ENCODE assay signal across 26 cellular contexts in genomic region chr16:24011237-24011636, GRCh38.
"Had no signal": no experiment of that assay in that cellular context is flagged by ENCODE, and none has a peak within 500 bp of the region (broad histone marks: within the 10 kb centered on the region; RNA-seq: fewer than 3 reads in every experiment).

No MANE protein-coding gene starts in this region.

- H3K27ac ChIP-seq: ascending aorta, cardiac muscle cell, colonic mucosa, epithelial cell of prostate, esophagus squamous epithelium, heart right ventricle, left lung, lower lobe of right lung, pancreas, prostate gland, thoracic aorta, upper lobe of left lung, vagina, VCaP had no signal

- H3K4me3 Mint-ChIP-seq: activated CD4-positive, alpha-beta memory T cell treated with anti-CD3 and anti-CD28 coated beads, Interleukin-2, amount 10 ng/mL, durations not matched to agents 7 days and 5 days; activated naive CD8-positive, alpha-beta T cell; activated T-cell treated with anti-CD3 and anti-CD28 coated beads, Interleukin-2, amount 50 U/mL, for 4 hours; activated T-helper 17 cell treated with anti-CD3 and anti-CD28 coated beads, Interleukin-2, amount 50 U/mL, for 72 hours; brain; neural crest cell; stimulated activated naive CD8-positive, alpha-beta T cell treated with anti-CD3 and anti-CD28 coated beads, Interleukin-15, Interleukin-2, amounts not matched to agents 100 ng/mL and 50 ng/mL, for 24 hours; T-helper 1 cell treated with Interleukin-12 subunit alpha and Interleukin-12 subunit beta and Interleukin-4 antibody, amounts not matched to agents 30 μg/mL and 1 μg/mL, for 36 hours had no signal

- H3K4me1 ChIP-seq: ascending aorta, pancreas, prostate gland, vagina had no signal

- H3K36me3 Mint-ChIP-seq: activated naive CD8-positive, alpha-beta T cell; brain had no signal

- H3K9me3 ChIP-seq: ascending aorta, colonic mucosa, esophagus squamous epithelium, heart right ventricle, left lung, lower lobe of right lung, pancreas, prostate gland, spleen, thoracic aorta, upper lobe of left lung, vagina had no signal

- H3K4me1 Mint-ChIP-seq: neural crest cell had no signal

- H3K27ac Mint-ChIP-seq: activated CD4-positive, alpha-beta memory T cell treated with anti-CD3 and anti-CD28 coated beads, Interleukin-2, amount 10 ng/mL, durations not matched to agents 7 days and 5 days; activated naive CD8-positive, alpha-beta T cell; activated T-helper 17 cell treated with anti-CD3 and anti-CD28 coated beads, Interleukin-2, amount 50 U/mL, for 72 hours; brain had no signal

- FAIRE-seq: endometrium, pancreas, TTC549 had no signal

- H3K36me3 ChIP-seq: ascending aorta, cardiac muscle cell, colonic mucosa, esophagus squamous epithelium, heart right ventricle, left lung, lower lobe of right lung, pancreas, prostate gland, thoracic aorta, upper lobe of left lung, vagina had no signal

- ATAC-seq: activated T-cell treated with anti-CD3 and anti-CD28 coated beads, Interleukin-2, amount 50 U/mL, for 4 hours had no signal

- H3K9me3 Mint-ChIP-seq: activated CD4-positive, alpha-beta memory T cell treated with anti-CD3 and anti-CD28 coated beads, Interleukin-2, amount 10 ng/mL, durations not matched to agents 7 days and 5 days; activated T-cell treated with anti-CD3 and anti-CD28 coated beads, Interleukin-2, amount 50 U/mL, for 4 hours; activated T-helper 17 cell treated with anti-CD3 and anti-CD28 coated beads, Interleukin-2, amount 50 U/mL, for 72 hours; brain; neural crest cell; stimulated activated naive CD8-positive, alpha-beta T cell treated with anti-CD3 and anti-CD28 coated beads, Interleukin-15, Interleukin-2, amounts not matched to agents 100 ng/mL and 50 ng/mL, for 24 hours; T-helper 1 cell treated with Interleukin-12 subunit alpha and Interleukin-12 subunit beta and Interleukin-4 antibody, amounts not matched to agents 30 μg/mL and 1 μg/mL, for 36 hours had no signal

- DNase-seq: foreskin melanocyte had no signal

- H3K27me3 ChIP-seq: ascending aorta, colonic mucosa, spleen, upper lobe of left lung, vagina had no signal

- H3K4me3 ChIP-seq: ascending aorta, cardiac muscle cell, colonic mucosa, esophagus squamous epithelium, heart right ventricle, left lung, lower lobe of right lung, pancreas, prostate gland, spleen, thoracic aorta, upper lobe of left lung, vagina had no signal

- H3K27me3 Mint-ChIP-seq: activated CD4-positive, alpha-beta memory T cell treated with anti-CD3 and anti-CD28 coated beads, Interleukin-2, amount 10 ng/mL, durations not matched to agents 7 days and 5 days; activated naive CD8-positive, alpha-beta T cell; activated T-helper 17 cell treated with anti-CD3 and anti-CD28 coated beads, Interleukin-2, amount 50 U/mL, for 72 hours; stimulated activated naive CD8-positive, alpha-beta T cell treated with anti-CD3 and anti-CD28 coated beads, Interleukin-15, Interleukin-2, amounts not matched to agents 100 ng/mL and 50 ng/mL, for 24 hours had no signal
